20 cellular contexts compared by ENCODE assay signal in genomic region chr15:45441686-45442085, GRCh38.
DNase-seq lines count a peak whose midpoint lies in the region; ATAC-seq, FAIRE-seq and TF ChIP-seq lines count a peak whose summit lies in the region.
"Had no signal": no experiment of that assay in that cellular context is flagged by ENCODE, and none has a peak within 500 bp of the region (broad histone marks: within the 10 kb centered on the region; RNA-seq: fewer than 3 reads in every experiment).

No MANE protein-coding gene starts in this region.

- H3K27ac Mint-ChIP-seq in astrocyte (ENCODE audit: unreplicated experiment), result peak overlapping the region; percentile 47
- no peak overlapping the region for H3K27ac Mint-ChIP-seq in activated naive CD8-positive, alpha-beta T cell treated with anti-CD3 and anti-CD28 coated beads, Interleukin-2, amount 50 U/mL, for 24 hours
- H3K27ac Mint-ChIP-seq: neural progenitor cell; stimulated activated naive CD8-positive, alpha-beta T cell treated with anti-CD3 and anti-CD28 coated beads, Interleukin-15, Interleukin-2, amounts not matched to agents 100 ng/mL and 50 ng/mL, for 24 hours had no signal

- no peak overlapping the region for H3K9ac ChIP-seq in astrocyte (ENCODE audit: low read length)
- H3K9ac ChIP-seq: neural progenitor cell had no signal

- H3K4me2 ChIP-seq in astrocyte (ENCODE audit: low read length), result no peak overlapping the region
- H3K4me2 ChIP-seq: neural progenitor cell had no signal

- no peak for TF ChIP-seq CTCF in heart right ventricle (IDR thresholded peaks at IDR 0.05)
- TF ChIP-seq CTCF in right atrium auricular region (IDR thresholded peaks at IDR 0.05), result no peak
- no peak for TF ChIP-seq CTCF in astrocyte (IDR thresholded peaks at IDR 0.05; ENCODE audit: insufficient read depth, low read depth, low read length)

- H3K36me3 ChIP-seq in heart right ventricle (no peaks in the 10 kb centered on the region), right atrium auricular region (no peaks in the 10 kb centered on the region), astrocyte (ENCODE audit: insufficient read depth, low read length) (no peaks in the 10 kb centered on the region)
- H3K36me3 ChIP-seq: neural progenitor cell had no signal

- no peak overlapping the region for H3K4me3 Mint-ChIP-seq in astrocyte (ENCODE audit: unreplicated experiment)
- H3K4me3 Mint-ChIP-seq in activated naive CD8-positive, alpha-beta T cell treated with anti-CD3 and anti-CD28 coated beads, Interleukin-2, amount 50 U/mL, for 24 hours, result no peak overlapping the region
- H3K4me3 Mint-ChIP-seq: neural progenitor cell; stimulated activated naive CD8-positive, alpha-beta T cell treated with anti-CD3 and anti-CD28 coated beads, Interleukin-15, Interleukin-2, amounts not matched to agents 100 ng/mL and 50 ng/mL, for 24 hours had no signal

- H3K27me3 Mint-ChIP-seq in astrocyte (ENCODE audit: low read depth, unreplicated experiment), result no peaks in the 10 kb centered on the region
- no peaks in the 10 kb centered on the region for H3K27me3 Mint-ChIP-seq in activated naive CD8-positive, alpha-beta T cell treated with anti-CD3 and anti-CD28 coated beads, Interleukin-2, amount 50 U/mL, for 24 hours
- H3K27me3 Mint-ChIP-seq: stimulated activated naive CD8-positive, alpha-beta T cell treated with anti-CD3 and anti-CD28 coated beads, Interleukin-15, Interleukin-2, amounts not matched to agents 100 ng/mL and 50 ng/mL, for 24 hours had no signal

- no peak overlapping the region for H2AFZ ChIP-seq in astrocyte (ENCODE audit: low read depth, low read length)

- H3K27ac ChIP-seq in heart right ventricle (peak overlapping the region in 2 of 10 donors; percentile 34 to 40), right atrium auricular region (no peak overlapping the region), astrocyte (ENCODE audit: low read depth, low read length) (no peak overlapping the region)
- H3K27ac ChIP-seq: HL-60, neural progenitor cell had no signal

- whole genome bisulfite sequencing in heart right ventricle, 2 donors, result 60 to 67% methylated on average over 8 of the region's 8 CpGs

- no peaks in the 10 kb centered on the region for H3K79me2 ChIP-seq in astrocyte (ENCODE audit: insufficient read depth, low read length)

- H3K9me3 Mint-ChIP-seq in astrocyte (ENCODE audit: unreplicated experiment), result no peaks in the 10 kb centered on the region
- H3K9me3 Mint-ChIP-seq in activated naive CD8-positive, alpha-beta T cell treated with anti-CD3 and anti-CD28 coated beads, Interleukin-2, amount 50 U/mL, for 24 hours, result no peaks in the 10 kb centered on the region
- H3K9me3 Mint-ChIP-seq: neural progenitor cell; stimulated activated naive CD8-positive, alpha-beta T cell treated with anti-CD3 and anti-CD28 coated beads, Interleukin-15, Interleukin-2, amounts not matched to agents 100 ng/mL and 50 ng/mL, for 24 hours had no signal

- DNase-seq in heart right ventricle (peak in 1 of 2 donors; percentile 22), right atrium auricular region (ENCODE audit: low spot score) (no peak), astrocyte (ENCODE audit: low read depth) (no peak), lung microvascular endothelial cell (ENCODE audit: low read depth in 2 of 2) (peak; percentile 15 to 67), hippocampal formation (lab: John Stamatoyannopoulos, UW) (no peak)
- DNase-seq in activated naive CD8-positive, alpha-beta T cell treated with anti-CD3 and anti-CD28 coated beads, Interleukin-2, amount 50 U/mL, for 24 hours, result no peak
- DNase-seq: activated CD4-positive, alpha-beta T cell treated with anti-CD3 and anti-CD28 coated beads, Interleukin-2, amount 50 U/mL, for 48 hours; activated naive CD4-positive, alpha-beta T cell treated with Interleukin-2 at 50 U/mL for 16 hours; activated T-cell treated with anti-CD3 and anti-CD28 coated beads, Interleukin-2, amount 50 U/mL, for 1 hour; anterior cingulate cortex; GDM1; mesendoderm; NCI-H1417; SW 1271 had no signal

- intact Hi-C loops in heart right ventricle (cut with DNase I), result no loop called here

- FAIRE-seq in astrocyte (lab: Jason Lieb, UNC), result no peak

- H3K4me1 ChIP-seq in heart right ventricle (peaks cover 0 to 15% (median 0%) of the 10 kb centered on the region in 9 donors), right atrium auricular region (peaks cover 0 to 7% of the 10 kb centered on the region in 2 donors), astrocyte (ENCODE audit: insufficient read depth, low read length) (no peaks in the 10 kb centered on the region)
- H3K4me1 ChIP-seq: neural progenitor cell had no signal

- no peaks in the 10 kb centered on the region for H4K20me1 ChIP-seq in astrocyte (ENCODE audit: insufficient read depth, low read length)

- peaks cover 17% of the 10 kb centered on the region for H3K4me1 Mint-ChIP-seq in astrocyte (ENCODE audit: low read depth, unreplicated experiment)
- H3K4me1 Mint-ChIP-seq in activated naive CD8-positive, alpha-beta T cell treated with anti-CD3 and anti-CD28 coated beads, Interleukin-2, amount 50 U/mL, for 24 hours, result no peaks in the 10 kb centered on the region

- no peaks in the 10 kb centered on the region for H3K36me3 Mint-ChIP-seq in astrocyte (ENCODE audit: low read depth, unreplicated experiment)
- no peaks in the 10 kb centered on the region for H3K36me3 Mint-ChIP-seq in activated naive CD8-positive, alpha-beta T cell treated with anti-CD3 and anti-CD28 coated beads, Interleukin-2, amount 50 U/mL, for 24 hours (ENCODE audit: low read depth)
- H3K36me3 Mint-ChIP-seq: neural progenitor cell had no signal

- H3K4me3 ChIP-seq in heart right ventricle (peak overlapping the region in 1 of 10 donors; percentile 0), right atrium auricular region (no peak overlapping the region), astrocyte (ENCODE audit: insufficient read depth, low read depth, low read length) (no peak overlapping the region)
- H3K4me3 ChIP-seq: neural progenitor cell had no signal

- H3K9me3 ChIP-seq in heart right ventricle (no peaks in the 10 kb centered on the region), right atrium auricular region (no peaks in the 10 kb centered on the region), astrocyte (ENCODE audit: insufficient read depth, low read depth, low read length) (no peaks in the 10 kb centered on the region)

- ATAC-seq in heart right ventricle, result peak in 5 of 8 donors; percentile 49 to 73 (median 67)
- ATAC-seq in HG03045 (IDR thresholded peaks at IDR 0.05; ENCODE audit: unreplicated experiment), result no peak
- no peak for ATAC-seq in SK-N-SH treated with all-trans-retinoic acid at 6 μM for 48 hours
- no peak for ATAC-seq in activated naive CD8-positive, alpha-beta T cell treated with anti-CD3 and anti-CD28 coated beads, Interleukin-2, amount 50 U/mL, for 24 hours
- ATAC-seq: sciatic nerve had no signal

- H3K27me3 ChIP-seq in heart right ventricle (no peaks in the 10 kb centered on the region), right atrium auricular region (no peaks in the 10 kb centered on the region), astrocyte (ENCODE audit: insufficient read depth, low read length) (no peaks in the 10 kb centered on the region)
- H3K27me3 ChIP-seq: neural progenitor cell had no signal

TF ChIP-seq in SK-N-SH treated with all-trans-retinoic acid at 6 μM for 48 hours, 23 proteins besides CTCF, POLR2A, EP300 and RAD21:
- no peak for TF ChIP-seq CSRNP3 (CRISPR knock-in tag; IDR thresholded peaks at IDR 0.05)
- no peak for TF ChIP-seq TCF4 (CRISPR knock-in tag; IDR thresholded peaks at IDR 0.05; ENCODE audit: borderline replicate concordance)
- TF ChIP-seq ZFP30 (CRISPR knock-in tag; IDR thresholded peaks at IDR 0.05), result no peak
- TF ChIP-seq CSDC2 (CRISPR knock-in tag; IDR thresholded peaks at IDR 0.05), result no peak
- no peak for TF ChIP-seq PATZ1 (CRISPR knock-in tag; IDR thresholded peaks at IDR 0.05; ENCODE audit: borderline replicate concordance)

Comparison
In these comparisons a context has a peak if more than half of its experiments do, and no peak if none do; other contexts are left out.
1. ATAC-seq: peak in heart right ventricle (5 of 8); none in HG03045 (single experiment), SK-N-SH treated with all-trans-retinoic acid at 6 μM for 48 hours (single experiment) and activated naive CD8-positive, alpha-beta T cell treated with anti-CD3 and anti-CD28 coated beads, Interleukin-2, amount 50 U/mL, for 24 hours (single experiment).
2. DNase-seq: peak in lung microvascular endothelial cell (2 of 2); none in right atrium auricular region (single experiment), astrocyte (single experiment), activated naive CD8-positive, alpha-beta T cell treated with anti-CD3 and anti-CD28 coated beads, Interleukin-2, amount 50 U/mL, for 24 hours (single experiment) and hippocampal formation (0 of 2).